Comparison of ENCODE assay signal across 13 cellular contexts in genomic region chr7:45924283-45924682, GRCh38. TPM values are rescaled to one million over a fixed set of nuclear protein-coding genes. Genes with fewer than 3 reads are reported as not detected.
DNase-seq lines count a peak whose midpoint lies in the region; ATAC-seq and TF ChIP-seq lines count a peak whose summit lies in the region.
"Had no signal": no experiment of that assay in that cellular context is flagged by ENCODE, and none has a peak within 500 bp of the region (broad histone marks: within the 10 kb centered on the region; RNA-seq: fewer than 3 reads in every experiment).

No MANE protein-coding gene starts in this region.

- H3K4me3 ChIP-seq in right cardiac atrium (ENCODE audit: low read length) (no peak overlapping the region), Karpas-422 (ENCODE audit: low read length) (no peak overlapping the region)
- H3K4me3 ChIP-seq: BLaER1, lower lobe of right lung had no signal

- H3K27me3 ChIP-seq in right cardiac atrium (ENCODE audit: control insufficient read depth, insufficient read depth) (no peaks in the 10 kb centered on the region), Karpas-422 (ENCODE audit: low read length) (no peaks in the 10 kb centered on the region)

- H3K36me3 ChIP-seq in Karpas-422 (ENCODE audit: insufficient read depth, low read length): no peaks in the 10 kb centered on the region
- H3K36me3 ChIP-seq: BLaER1, lower lobe of right lung had no signal

- H3K27ac ChIP-seq in right cardiac atrium (ENCODE audit: low read length) (no peak overlapping the region), VCaP (peak overlapping the region; percentile 84), Karpas-422 (ENCODE audit: low read length) (no peak overlapping the region)
- H3K27ac ChIP-seq: BLaER1, lower lobe of right lung had no signal

- ATAC-seq in right cardiac atrium (peak in 1 of 2 donors; percentile 21), left ventricle myocardium superior (no peak), HG03039 (IDR thresholded peaks at IDR 0.05; ENCODE audit: unreplicated experiment) (no peak)
- ATAC-seq: stimulated activated memory B cell treated with anti-CD40 and anti-IgM and Interleukin-4, amounts not matched to agents 10 μg/mL and 1 μg/mL and 100 μg/mL, for 72 hours had no signal

- DNase-seq in right cardiac atrium: peak; percentile 22 to 45 (median 37)
- DNase-seq in left ventricle myocardium superior: no peak
- peak; percentile 91 for DNase-seq in glomerular visceral epithelial cell (ENCODE audit: extremely low spot score)
- no peak for DNase-seq in iPS-NIHi7 (ENCODE audit: extremely low spot score)
- DNase-seq in Karpas-422: no peak
- no peak for DNase-seq in NCI-H510A treated with DMSO at 0.1 percent for 48 hours (lab: John Stamatoyannopoulos, UW)
- DNase-seq: lower lobe of right lung had no signal

- WGBS in right cardiac atrium: 59% methylated on average over 5 of the region's 5 CpGs

- no peaks in the 10 kb centered on the region for H3K4me1 ChIP-seq in right cardiac atrium (ENCODE audit: control insufficient read depth, insufficient read depth, low read length)
- H3K4me1 ChIP-seq in Karpas-422 (ENCODE audit: low read length): no peaks in the 10 kb centered on the region

- H3K9me3 ChIP-seq in right cardiac atrium (ENCODE audit: control insufficient read depth, low read length): no peaks in the 10 kb centered on the region
- H3K9me3 ChIP-seq in Karpas-422 (ENCODE audit: low read length): no peaks in the 10 kb centered on the region
- H3K9me3 ChIP-seq: BLaER1, lower lobe of right lung had no signal

- H3K9ac ChIP-seq in Karpas-422 (ENCODE audit: low read length): no peak overlapping the region
- H3K9ac ChIP-seq: BLaER1 had no signal

- H3K79me2 ChIP-seq in Karpas-422 (ENCODE audit: low read length): no peaks in the 10 kb centered on the region

- H2AFZ ChIP-seq in Karpas-422 (ENCODE audit: low read length): no peak overlapping the region

- intact Hi-C loops in right cardiac atrium (cut with DNase I): loop anchor here in 3 of 4 donors (5.0 to 10.0 kb wide), 7 partner anchors 121 to 1331 kb away; no protein-coding TSS in a partner anchor
- intact Hi-C loops in left ventricle myocardium superior (cut with micrococcal nuclease): loop anchor here (5.0 to 10.0 kb wide), 2 partner anchors 428 to 1161 kb away; no protein-coding TSS in a partner anchor

- no peak overlapping the region for H3K4me2 ChIP-seq in Karpas-422 (ENCODE audit: low read depth, low read length, poor library complexity, severe bottlenecking)
- H3K4me2 ChIP-seq: BLaER1 had no signal

- no peak for TF ChIP-seq CTCF in VCaP (conservative IDR thresholded peaks at IDR 0.05)

- no peaks in the 10 kb centered on the region for H4K20me1 ChIP-seq in Karpas-422 (ENCODE audit: insufficient read depth, low read depth, low read length)

- H3K9me2 ChIP-seq in Karpas-422 (replicated peaks; ENCODE audit: insufficient read depth, low read length): no peaks in the 10 kb centered on the region

RNA-seq across cellular contexts. Expression of gene IGFBP3, which starts 3.2 kb away (rescaled TPM):
- total RNA-seq in right cardiac atrium (100 to 1,000 TPM in 1 of 4 donors, 10 to 100 TPM in 3; 90.6 to 212 (median 97.5) TPM), left ventricle myocardium superior (46.0 TPM)
- polyA plus RNA-seq in right cardiac atrium: 117 TPM
- not detected in 2 replicates for total RNA-seq in Karpas-422 (2014; rRNA removed; shearing (Covaris generic); ENCODE audit: low replicate concordance)

RNA-seq across cellular contexts. Expression of gene IGFBP1, which starts 36.0 kb away (rescaled TPM):
- total RNA-seq in right cardiac atrium (under 1 TPM in 1 of 4 donors, not detected in 3; 0.25 TPM), left ventricle myocardium superior (not detected)
- polyA plus RNA-seq in right cardiac atrium: 0.14 TPM
- total RNA-seq in Karpas-422 (2014; rRNA removed; shearing (Covaris generic); ENCODE audit: low replicate concordance): not detected in 2 replicates
- total RNA-seq: lower lobe of right lung; skeletal muscle tissue; T-helper 1 cell treated with Interleukin-12 subunit alpha and Interleukin-12 subunit beta and Interleukin-4 antibody, amounts not matched to agents 30 ng/mL and 1 ng/mL, for 36 hours had no signal

RNA-seq across cellular contexts. Expression of gene CCDC201, which starts 51.4 kb away (rescaled TPM):
- total RNA-seq in right cardiac atrium (not detected), left ventricle myocardium superior (not detected)
- polyA plus RNA-seq in right cardiac atrium: not detected
- total RNA-seq in Karpas-422 (2014; rRNA removed; shearing (Covaris generic); ENCODE audit: low replicate concordance): not detected in 2 replicates
- total RNA-seq: lower lobe of right lung; skeletal muscle tissue; T-helper 1 cell treated with Interleukin-12 subunit alpha and Interleukin-12 subunit beta and Interleukin-4 antibody, amounts not matched to agents 30 ng/mL and 1 ng/mL, for 36 hours had no signal

Comparison
In these comparisons a context has a peak if more than half of its experiments do, and no peak if none do; other contexts are left out.
1. DNase-seq: peak in right cardiac atrium (3 of 3) and glomerular visceral epithelial cell (single experiment); none in left ventricle myocardium superior (single experiment), iPS-NIHi7 (single experiment), Karpas-422 (single experiment) and NCI-H510A treated with DMSO at 0.1 percent for 48 hours (single experiment).
2. RNA of gene IGFBP3, which starts 3.2 kb away (total RNA-seq): 90.6 to 212 TPM in right cardiac atrium and 46.0 TPM in left ventricle myocardium superior (single experiment); not detected in Karpas-422; every median in the first group is over 10 times any median in the second.